Comparison of ENCODE assay signal across 7 cellular contexts in the genomic region with DNA sequence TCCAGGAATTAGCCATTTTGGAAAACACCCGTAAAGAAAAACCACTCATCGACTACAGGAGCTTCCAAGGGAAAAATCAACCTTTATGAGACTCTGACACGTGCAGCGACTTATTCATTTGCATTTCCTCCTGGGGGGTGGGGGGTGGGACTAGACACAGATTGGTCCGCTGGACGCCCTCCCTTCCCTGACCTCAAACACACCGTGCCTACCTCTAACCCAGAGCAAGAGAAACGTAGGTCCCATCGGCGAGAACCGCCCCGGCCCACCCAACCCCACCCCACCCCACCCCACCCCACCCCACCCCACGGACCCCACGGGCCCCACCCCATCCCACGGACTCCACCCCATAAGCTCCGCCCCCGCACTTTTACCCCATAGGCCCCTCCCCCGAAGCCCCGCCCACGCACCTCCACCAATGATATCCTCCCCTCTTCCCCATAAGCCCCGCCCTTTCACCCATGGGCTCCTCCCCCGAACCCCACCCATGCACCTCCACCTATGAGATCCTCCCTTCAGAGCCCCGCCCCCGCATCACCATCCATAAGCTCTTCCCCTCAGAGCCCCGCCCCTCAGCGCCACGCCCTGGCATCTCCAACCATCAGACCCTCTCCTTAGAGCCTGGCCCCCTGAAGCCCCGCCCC. TPM values are rescaled to one million over a fixed set of nuclear protein-coding genes. Genes with fewer than 3 reads are reported as not detected.
A peak's percentile ranks its signal among the peaks of the same experiment; 100 is the strongest.
DNase-seq lines count a peak whose midpoint lies in the region; ATAC-seq, FAIRE-seq and TF ChIP-seq lines count a peak whose summit lies in the region.

No MANE protein-coding gene starts in this region.

- no peak for FAIRE-seq in GM18507 (lab: Jason Lieb, UNC)

- no peak for ATAC-seq in stimulated activated naive CD8-positive, alpha-beta T cell treated with anti-CD3 and anti-CD28 coated beads, Interleukin-15, amount 100 ng/mL, for 72 hours
- ATAC-seq in HG02973 (IDR thresholded peaks at IDR 0.05; ENCODE audit: unreplicated experiment), result no peak

- WGBS in hepatocyte (ENCODE audit: low lambda C conversion rate, missing lambda C conversion rate), result 88% methylated on average over 10 of the region's 28 CpGs

- H3K4me3 ChIP-seq in hepatocyte, result no peak overlapping the region

- no peaks in the 10 kb centered on the region for H3K36me3 ChIP-seq in hepatocyte (replicated peaks; ENCODE audit: insufficient read depth, low read depth)

- no peak for TF ChIP-seq CTCF in hepatocyte (IDR thresholded peaks at IDR 0.05; ENCODE audit: poor library complexity)

- no peaks in the 10 kb centered on the region for H3K9me3 Mint-ChIP-seq in activated CD4-positive, alpha-beta memory T cell treated with anti-CD3 and anti-CD28 coated beads, Interleukin-2, amount 10 ng/mL, durations not matched to agents 7 days and 5 days
- no peaks in the 10 kb centered on the region for H3K9me3 Mint-ChIP-seq in stimulated activated naive CD8-positive, alpha-beta T cell treated with anti-CD3 and anti-CD28 coated beads, Interleukin-15, amount 100 ng/mL, for 72 hours

- H3K27me3 ChIP-seq in hepatocyte, result no peaks in the 10 kb centered on the region

- no peaks in the 10 kb centered on the region for H3K4me1 ChIP-seq in hepatocyte (ENCODE audit: insufficient read depth)

- no peaks in the 10 kb centered on the region for H3K9me3 ChIP-seq in hepatocyte (ENCODE audit: low read depth)

- H3K27ac ChIP-seq in hepatocyte, result peak overlapping the region; percentile 2

- H3K4me1 Mint-ChIP-seq in activated CD4-positive, alpha-beta memory T cell treated with anti-CD3 and anti-CD28 coated beads, Interleukin-2, amount 10 ng/mL, durations not matched to agents 7 days and 5 days, result peaks cover 16% of the 10 kb centered on the region
- peaks cover 15% of the 10 kb centered on the region for H3K4me1 Mint-ChIP-seq in stimulated activated naive CD8-positive, alpha-beta T cell treated with anti-CD3 and anti-CD28 coated beads, Interleukin-15, amount 100 ng/mL, for 72 hours

- H3K4me2 ChIP-seq in hepatocyte, result peak overlapping the region; percentile 59

- peak overlapping the region; percentile 86 for H3K4me3 Mint-ChIP-seq in activated CD4-positive, alpha-beta memory T cell treated with anti-CD3 and anti-CD28 coated beads, Interleukin-2, amount 10 ng/mL, durations not matched to agents 7 days and 5 days
- peak overlapping the region; percentile 78 to 94 for H3K4me3 Mint-ChIP-seq in stimulated activated naive CD8-positive, alpha-beta T cell treated with anti-CD3 and anti-CD28 coated beads, Interleukin-15, amount 100 ng/mL, for 72 hours

- H3K27ac Mint-ChIP-seq in activated CD4-positive, alpha-beta memory T cell treated with anti-CD3 and anti-CD28 coated beads, Interleukin-2, amount 10 ng/mL, durations not matched to agents 7 days and 5 days, result peak overlapping the region; percentile 98
- H3K27ac Mint-ChIP-seq in stimulated activated naive CD8-positive, alpha-beta T cell treated with anti-CD3 and anti-CD28 coated beads, Interleukin-15, amount 100 ng/mL, for 72 hours, result peak overlapping the region; percentile 99 to 100

- H2AFZ ChIP-seq in hepatocyte, result no peak overlapping the region

- H3K27me3 Mint-ChIP-seq in activated CD4-positive, alpha-beta memory T cell treated with anti-CD3 and anti-CD28 coated beads, Interleukin-2, amount 10 ng/mL, durations not matched to agents 7 days and 5 days, result peaks cover 2% of the 10 kb centered on the region
- no peaks in the 10 kb centered on the region for H3K27me3 Mint-ChIP-seq in stimulated activated naive CD8-positive, alpha-beta T cell treated with anti-CD3 and anti-CD28 coated beads, Interleukin-15, amount 100 ng/mL, for 72 hours

- H3K9me2 ChIP-seq in hepatocyte (replicated peaks; ENCODE audit: insufficient read depth), result no peaks in the 10 kb centered on the region

- peaks cover 8% of the 10 kb centered on the region for H4K20me1 ChIP-seq in hepatocyte (ENCODE audit: insufficient read depth, poor library complexity, severe bottlenecking)

- peaks cover 21% of the 10 kb centered on the region for H3K79me2 ChIP-seq in hepatocyte

- peak; percentile 76 for DNase-seq in GM18507 (ENCODE audit: extremely low spot score, insufficient read length, low read depth)
- no peak for DNase-seq in activated CD4-positive, alpha-beta memory T cell treated with anti-CD3 and anti-CD28 coated beads, Interleukin-2, amount 10 ng/mL, durations not matched to agents 7 days and 5 days
- no peak for DNase-seq in hepatocyte (ENCODE audit: low spot score)
- no peak for DNase-seq in stimulated activated naive CD8-positive, alpha-beta T cell treated with anti-CD3 and anti-CD28 coated beads, Interleukin-15, amount 100 ng/mL, for 72 hours
- no peak for DNase-seq in ureter (ENCODE audit: low spot score)
- no peak for DNase-seq in activated effector memory CD4-positive, alpha-beta T cell treated with anti-CD3 and anti-CD28 coated beads, Interleukin-2, amount 50 U/mL, for 16 hours

- POLR2A ChIA-PET in activated CD4-positive, alpha-beta memory T cell treated with anti-CD3 and anti-CD28 coated beads, Interleukin-2, amount 10 ng/mL, durations not matched to agents 7 days and 5 days (lab: Charles Lee), result no interaction called here

- H3K36me3 Mint-ChIP-seq in activated CD4-positive, alpha-beta memory T cell treated with anti-CD3 and anti-CD28 coated beads, Interleukin-2, amount 10 ng/mL, durations not matched to agents 7 days and 5 days (ENCODE audit: low read depth), result peaks cover 12% of the 10 kb centered on the region

- CTCF ChIA-PET in activated CD4-positive, alpha-beta memory T cell treated with anti-CD3 and anti-CD28 coated beads, Interleukin-2, amount 10 ng/mL, durations not matched to agents 7 days and 5 days (lab: Charles Lee), result no interaction called here

RNA-seq across cellular contexts. Expression of a gene that starts 1.1 kb away (rescaled TPM):
- 10 to 100 TPM; 46.2 to 46.7 TPM for total RNA-seq in activated CD4-positive, alpha-beta memory T cell treated with anti-CD3 and anti-CD28 coated beads, Interleukin-2, amount 10 ng/mL, durations not matched to agents 7 days and 5 days
- 39.6 and 40.7 TPM in 2 replicates for total RNA-seq in hepatocyte
- polyA plus RNA-seq in hepatocyte, result 69.2 and 69.3 TPM in 2 replicates
- total RNA-seq in ureter, result 57.5 TPM

RNA-seq across cellular contexts. Expression of a gene that starts 36.4 kb away (rescaled TPM):
- 10 to 100 TPM; 34.5 to 35.5 TPM for total RNA-seq in activated CD4-positive, alpha-beta memory T cell treated with anti-CD3 and anti-CD28 coated beads, Interleukin-2, amount 10 ng/mL, durations not matched to agents 7 days and 5 days
- 34.1 and 40.1 TPM in 2 replicates for total RNA-seq in hepatocyte
- polyA plus RNA-seq in hepatocyte, result 22.0 and 25.7 TPM in 2 replicates
- 15.1 TPM for total RNA-seq in ureter
